7 cellular contexts compared by ENCODE assay signal in the genomic region with DNA sequence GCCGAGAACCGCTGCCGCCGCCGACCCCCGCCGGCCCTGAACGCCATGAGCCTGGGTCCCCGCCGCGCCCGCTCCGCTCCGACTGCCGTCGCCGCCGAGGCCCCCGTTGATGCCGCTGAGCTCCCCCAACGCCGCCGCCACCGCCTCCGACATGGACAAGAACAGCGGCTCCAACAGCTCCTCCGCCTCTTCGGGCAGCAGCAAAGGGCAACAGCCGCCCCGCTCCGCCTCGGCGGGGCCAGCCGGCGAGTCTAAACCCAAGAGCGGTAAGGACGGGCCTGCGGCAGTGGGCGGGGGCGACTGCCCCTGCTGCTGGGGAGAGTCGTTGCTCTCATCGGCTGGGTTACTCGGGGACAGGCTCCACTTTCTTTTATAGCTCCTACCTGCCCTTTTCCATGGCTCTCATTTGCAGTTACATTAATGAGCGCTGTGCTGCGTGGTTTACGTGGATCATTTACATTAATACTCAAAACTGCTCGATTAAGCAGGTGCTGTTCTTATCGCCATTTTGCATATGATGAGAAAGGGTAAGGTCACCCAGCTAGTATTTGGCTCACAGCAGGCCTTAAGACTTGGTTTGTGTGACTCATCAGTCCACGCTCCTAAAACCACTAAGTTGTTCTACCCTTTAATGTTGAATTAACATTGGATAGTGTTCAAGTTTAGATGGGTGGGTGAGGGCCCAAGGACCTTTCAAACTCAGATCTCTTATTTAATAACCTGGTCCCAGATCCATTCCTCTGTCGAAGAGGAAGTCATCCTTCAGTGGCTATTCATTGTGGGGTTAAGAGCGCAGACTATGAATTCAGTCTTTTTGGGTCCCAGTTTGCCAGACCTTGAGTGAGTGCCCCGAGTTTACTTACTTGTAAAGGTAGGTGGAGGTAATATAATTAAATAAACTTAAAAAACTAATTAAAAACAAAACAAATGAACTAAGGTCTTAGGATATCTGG. TPM values are rescaled to one million over a fixed set of nuclear protein-coding genes. Genes with fewer than 3 reads are reported as not detected.
A peak's percentile ranks its signal among the peaks of the same experiment; 100 is the strongest.
DNase-seq lines count a peak whose midpoint lies in the region; ATAC-seq, FAIRE-seq and TF ChIP-seq lines count a peak whose summit lies in the region.

No MANE protein-coding gene starts in this region.

- DNase-seq in GM12891 (ENCODE audit: insufficient read length, low spot score) (no peak), HFFc6 (peak; percentile 70), NCI-H1105 (lab: John Stamatoyannopoulos, UW) (peak; percentile 39), lung (ENCODE audit: low spot score) (peak; percentile 41)
- DNase-seq in activated CD4-positive, alpha-beta T cell treated with anti-CD3 and anti-CD28 coated beads for 4 hours: peak; percentile 42 to 46
- DNase-seq in stimulated activated CD8-positive, alpha-beta memory T cell treated with anti-CD3 and anti-CD28 coated beads, Interleukin-7, amount 100 ng/mL, for 24 hours (ENCODE audit: low read depth): peak; percentile 13

- no peaks in the 10 kb centered on the region; the same call in 1 of the 2 replicates for H3K27me3 Mint-ChIP-seq in HFFc6 (ENCODE audit: insufficient read depth)
- H3K27me3 Mint-ChIP-seq in dendritic cell treated with granulocyte-macrophage colony-stimulating factor and Interleukin-4, amounts not matched to agents 40 ng/mL and 50 ng/mL, for 4 days: no peaks in the 10 kb centered on the region

- H3K4me1 ChIP-seq in lung (ENCODE audit: control insufficient read depth in 2 of 2, insufficient read depth in 2 of 2, low read length in 2 of 2): peaks cover 16 to 31% of the 10 kb centered on the region in 2 donors

- H3K9me3 Mint-ChIP-seq in HFFc6: no peaks in the 10 kb centered on the region
- no peaks in the 10 kb centered on the region for H3K9me3 Mint-ChIP-seq in dendritic cell treated with granulocyte-macrophage colony-stimulating factor and Interleukin-4, amounts not matched to agents 40 ng/mL and 50 ng/mL, for 4 days

- no peaks in the 10 kb centered on the region for H3K9me3 ChIP-seq in lung (ENCODE audit: control insufficient read depth in 2 of 2, insufficient read depth in 1 of 2, low read length in 1 of 2)

- no peaks in the 10 kb centered on the region for H3K36me3 ChIP-seq in lung (ENCODE audit: control insufficient read depth in 2 of 2, insufficient read depth in 2 of 2, low read length in 2 of 2)

- 0 to 1% methylated on average over 51 to 52 of the region's 52 CpGs for WGBS in lung, 2 donors

- TF ChIP-seq CTCF in HFFc6 (IDR thresholded peaks at IDR 0.05) (no peak), lung (IDR thresholded peaks at IDR 0.05; ENCODE audit: control extremely low read depth, extremely low read depth) (no peak)

- peak overlapping the region; percentile 96 for H3K4me3 Mint-ChIP-seq in HFFc6
- peak overlapping the region; percentile 97 for H3K4me3 Mint-ChIP-seq in dendritic cell treated with granulocyte-macrophage colony-stimulating factor and Interleukin-4, amounts not matched to agents 40 ng/mL and 50 ng/mL, for 4 days

- peak; percentile 80 for FAIRE-seq in GM12891 (lab: Jason Lieb, UNC)

- no peaks in the 10 kb centered on the region for H3K27me3 ChIP-seq in lung (ENCODE audit: control insufficient read depth, insufficient read depth)

- peaks cover 54% of the 10 kb centered on the region for H3K4me1 Mint-ChIP-seq in HFFc6 (ENCODE audit: low read depth)
- peaks cover 44% of the 10 kb centered on the region for H3K4me1 Mint-ChIP-seq in dendritic cell treated with granulocyte-macrophage colony-stimulating factor and Interleukin-4, amounts not matched to agents 40 ng/mL and 50 ng/mL, for 4 days (ENCODE audit: low read depth)

- TF ChIP-seq POLR2A in GM12891 (IDR thresholded peaks at IDR 0.05; ENCODE audit: low read depth, low read length): peak; percentile 43; the same call in 1 of the 2 replicates

- peaks cover 22% of the 10 kb centered on the region for H3K36me3 Mint-ChIP-seq in HFFc6 (ENCODE audit: low read depth)
- peaks cover 43% of the 10 kb centered on the region for H3K36me3 Mint-ChIP-seq in dendritic cell treated with granulocyte-macrophage colony-stimulating factor and Interleukin-4, amounts not matched to agents 40 ng/mL and 50 ng/mL, for 4 days (ENCODE audit: low read depth)

- peak overlapping the region; percentile 90 for H3K27ac Mint-ChIP-seq in HFFc6
- peak overlapping the region; percentile 96 for H3K27ac Mint-ChIP-seq in dendritic cell treated with granulocyte-macrophage colony-stimulating factor and Interleukin-4, amounts not matched to agents 40 ng/mL and 50 ng/mL, for 4 days

- H3K27ac ChIP-seq in lung (ENCODE audit: low read depth in 1 of 2, low read length in 1 of 2): peak overlapping the region; percentile 97 to 99

- intact Hi-C loops in dendritic cell treated with granulocyte-macrophage colony-stimulating factor and Interleukin-4, amounts not matched to agents 40 ng/mL and 50 ng/mL, for 4 days (cut with micrococcal nuclease): loop anchor here (1.0 kb wide), 1 partner anchor 39 kb away; a partner anchor contains a TSS

- peak overlapping the region; percentile 94 for H3K4me3 ChIP-seq in lung

- peak; percentile 67 for ATAC-seq in lung (ENCODE audit: insufficient read depth, low FRiP score)

TF ChIP-seq in GM12891, 5 proteins besides CTCF, POLR2A, EP300 and RAD21:
- TF ChIP-seq POU2F2 (IDR thresholded peaks at IDR 0.05; ENCODE audit: low read depth, low read length) (no peak), TAF1 (IDR thresholded peaks at IDR 0.05; ENCODE audit: low read depth, low read length) (peak; percentile 9; the same call in 1 of the 2 replicates), PAX5 (IDR thresholded peaks at IDR 0.05; ENCODE audit: insufficient read depth, low read length, severe bottlenecking) (no peak), SPI1 (IDR thresholded peaks at IDR 0.05; ENCODE audit: low read depth, low read length) (peak; percentile 40), POLR2AphosphoS5 (IDR thresholded peaks at IDR 0.05; ENCODE audit: low read depth, low read length) (no peak)

RNA-seq across cellular contexts. Expression of a gene that starts 0.8 kb away (rescaled TPM):
- polyA plus RNA-seq in GM12891 (2012; ENCODE audit: low read depth, missing spikeins): 75.8 TPM
- total RNA-seq in HFFc6 (2021; fragmentation: NEBNext Ultra II Directional; extraction: Animal tissue kit (Norgen Biotek cat#: 25700)): 100 to 1,000 TPM; 145 to 203 (median 158) TPM
- 100 to 1,000 TPM; 150 to 207 TPM for total RNA-seq in lung
- polyA plus RNA-seq in lung: 100 to 1,000 TPM; 112 to 199 TPM

RNA-seq across cellular contexts. Expression of a gene that starts 6.0 kb away (rescaled TPM):
- polyA plus RNA-seq in GM12891 (2012; ENCODE audit: low read depth, missing spikeins): 39.8 TPM
- total RNA-seq in HFFc6 (2021; fragmentation: NEBNext Ultra II Directional; extraction: Animal tissue kit (Norgen Biotek cat#: 25700)): 10 to 100 TPM; 26.0 to 30.7 (median 27.4) TPM
- 10 to 100 TPM; 25.1 to 28.4 TPM for total RNA-seq in lung
- 10 to 100 TPM; 21.1 to 23.7 TPM for polyA plus RNA-seq in lung

RNA-seq across cellular contexts. Expression of a gene that starts 39.1 kb away (rescaled TPM):
- 288 TPM for polyA plus RNA-seq in GM12891 (2012; ENCODE audit: low read depth, missing spikeins)
- 100 to 1,000 TPM; 530 to 650 (median 609) TPM for total RNA-seq in HFFc6 (2021; fragmentation: NEBNext Ultra II Directional; extraction: Animal tissue kit (Norgen Biotek cat#: 25700))
- 100 to 1,000 TPM; 210 to 308 TPM for total RNA-seq in lung
- polyA plus RNA-seq in lung: 100 to 1,000 TPM; 328 to 360 TPM

RNA-seq across cellular contexts. Expression of a gene that starts 46.2 kb away (rescaled TPM):
- 63.3 TPM for polyA plus RNA-seq in GM12891 (2012; ENCODE audit: low read depth, missing spikeins)
- total RNA-seq in HFFc6 (2021; fragmentation: NEBNext Ultra II Directional; extraction: Animal tissue kit (Norgen Biotek cat#: 25700)): 10 to 100 TPM; 56.5 to 63.4 (median 60.6) TPM
- 10 to 100 TPM; 22.1 to 42.0 TPM for total RNA-seq in lung
- 10 to 100 TPM; 36.6 to 62.1 TPM for polyA plus RNA-seq in lung
